Comparison of ENCODE assay signal across 1 cellular context in genomic region chr9:133978226-133979123, GRCh38.
TF ChIP-seq lines count a peak whose summit lies in the region.

No MANE protein-coding gene starts in this region.

TF ChIP-seq in HepG2, 621 proteins besides CTCF, POLR2A, EP300 and RAD21 (continued from another document and continues in another):
- TF ChIP-seq CREB3 (CRISPR knock-in tag; IDR thresholded peaks at IDR 0.05) (no peak), SIN3B (IDR thresholded peaks at IDR 0.05; ENCODE audit: low read length) (no peak), ZNF709 (CRISPR knock-in tag; IDR thresholded peaks at IDR 0.05) (no peak; the same call in 1 of the 2 replicates), RERE (CRISPR knock-in tag; IDR thresholded peaks at IDR 0.05; ENCODE audit: low read depth) (no peak), MED8 (CRISPR knock-in tag; IDR thresholded peaks at IDR 0.05; ENCODE audit: insufficient replicate concordance) (peak; percentile 48), ZNF841 (CRISPR knock-in tag; IDR thresholded peaks at IDR 0.05; ENCODE audit: borderline replicate concordance) (no peak), PLRG1 (conservative IDR thresholded peaks at IDR 0.05) (no peak), U2AF1 (optimal IDR thresholded peaks at IDR 0.05; ENCODE audit: low read depth, low read length) (peak; percentile 45), MXD1 (CRISPR knock-in tag; IDR thresholded peaks at IDR 0.05) (no peak), NFKBIZ (CRISPR knock-in tag; IDR thresholded peaks at IDR 0.05) (no peak), SATB2 (CRISPR knock-in tag; IDR thresholded peaks at IDR 0.05) (no peak), ZSCAN12 (CRISPR knock-in tag; IDR thresholded peaks at IDR 0.05) (peak; percentile 67; the same call in 1 of the 2 replicates), SMC3 (IDR thresholded peaks at IDR 0.05; ENCODE audit: low read length) (no peak), ZNF691 (CRISPR knock-in tag; IDR thresholded peaks at IDR 0.05; ENCODE audit: borderline replicate concordance, low read depth) (no peak), CERS6 (CRISPR knock-in tag; IDR thresholded peaks at IDR 0.05) (no peak), NONO (IDR thresholded peaks at IDR 0.05) (no peak), NONO (CRISPR knock-in tag; conservative IDR thresholded peaks at IDR 0.05) (no peak), ZNF468 (CRISPR knock-in tag; IDR thresholded peaks at IDR 0.05) (no peak), ZBTB39 (CRISPR knock-in tag; IDR thresholded peaks at IDR 0.05) (no peak), HOXA7 (CRISPR knock-in tag; IDR thresholded peaks at IDR 0.05) (no peak), SAFB2 (CRISPR knock-in tag; IDR thresholded peaks at IDR 0.05; ENCODE audit: borderline replicate concordance, low read depth) (0 out of 2 replicates have a peak, but pooled peaks have one; percentile 18), DBP (CRISPR knock-in tag; IDR thresholded peaks at IDR 0.05; ENCODE audit: not compliant biosample characterization) (no peak), PCBP2 (optimal IDR thresholded peaks at IDR 0.05; ENCODE audit: low read depth, low read length, poor library complexity, severe bottlenecking) (no peak), HNRNPK (IDR thresholded peaks at IDR 0.05; ENCODE audit: low read depth, low read length, poor library complexity, severe bottlenecking) (no peak), LCORL (IDR thresholded peaks at IDR 0.05) (no peak), LCORL (CRISPR knock-in tag; IDR thresholded peaks at IDR 0.05) (peak; percentile 96), ZNF75D (CRISPR knock-in tag; IDR thresholded peaks at IDR 0.05; ENCODE audit: borderline replicate concordance) (no peak), SIN3A (IDR thresholded peaks at IDR 0.05; ENCODE audit: borderline replicate concordance, low read depth, low read length) (peak; percentile 86), THAP8 (CRISPR knock-in tag; IDR thresholded peaks at IDR 0.05; ENCODE audit: borderline replicate concordance) (no peak), ATF3 (CRISPR knock-in tag; IDR thresholded peaks at IDR 0.05) (no peak), KLF12 (CRISPR knock-in tag; IDR thresholded peaks at IDR 0.05; ENCODE audit: borderline replicate concordance) (no peak), KDM1A (CRISPR knock-in tag; IDR thresholded peaks at IDR 0.05) (0 out of 2 replicates have a peak, but pooled peaks have one; percentile 65), CEBPG (CRISPR knock-in tag; IDR thresholded peaks at IDR 0.05) (peak; percentile 94), RFX3 (CRISPR knock-in tag; IDR thresholded peaks at IDR 0.05) (no peak), TEAD2 (CRISPR knock-in tag; IDR thresholded peaks at IDR 0.05) (no peak), ZBTB8A (CRISPR knock-in tag; IDR thresholded peaks at IDR 0.05; ENCODE audit: borderline replicate concordance, low read depth) (no peak), ZNF703 (CRISPR knock-in tag; IDR thresholded peaks at IDR 0.05; ENCODE audit: borderline replicate concordance) (peak; percentile 87; the same call in 1 of the 2 replicates), KLF13 (CRISPR knock-in tag; IDR thresholded peaks at IDR 0.05) (no peak), ZBTB42 (CRISPR knock-in tag; IDR thresholded peaks at IDR 0.05) (no peak; the same call in 1 of the 2 replicates), ZFYVE20 (CRISPR knock-in tag; IDR thresholded peaks at IDR 0.05; ENCODE audit: borderline replicate concordance, low read depth) (no peak), SP5 (CRISPR knock-in tag; IDR thresholded peaks at IDR 0.05; ENCODE audit: borderline replicate concordance, low read depth) (peak; percentile 74), HCFC1 (IDR thresholded peaks at IDR 0.05; ENCODE audit: low read depth, low read length) (no peak), NFAT5 (CRISPR knock-in tag; IDR thresholded peaks at IDR 0.05) (no peak), PITX1 (CRISPR knock-in tag; IDR thresholded peaks at IDR 0.05) (peak; percentile 84), CSRNP2 (CRISPR knock-in tag; conservative IDR thresholded peaks at IDR 0.05; ENCODE audit: low read depth) (no peak), ZNF749 (CRISPR knock-in tag; IDR thresholded peaks at IDR 0.05; ENCODE audit: borderline replicate concordance) (0 out of 2 replicates have a peak, but pooled peaks have one; percentile 1)
